8 cellular contexts compared by ENCODE assay signal in genomic region chr17:42019509-42020404, GRCh38. TPM values are rescaled to one million over a fixed set of nuclear protein-coding genes. Genes with fewer than 3 reads are reported as not detected.
A peak's percentile ranks its signal among the peaks of the same experiment; 100 is the strongest.
DNase-seq lines count a peak whose midpoint lies in the region; ATAC-seq and TF ChIP-seq lines count a peak whose summit lies in the region.

TSS of gene NKIRAS2 (plus strand) at chr17:42020090. CDS start at chr17:42021578, 1,488 bp downstream.

- peak within 1 kb of the TSS; percentile 83 for H3K27ac Mint-ChIP-seq in T-helper 2 cell treated with Interferon-gamma antibody and Interleukin-4, amounts not matched to agents 5 μg/mL and 100 μg/mL, for 36 hours

- H3K36me3 Mint-ChIP-seq in T-helper 2 cell treated with Interferon-gamma antibody and Interleukin-4, amounts not matched to agents 5 μg/mL and 100 μg/mL, for 36 hours (ENCODE audit: low read depth), result peaks cover 16% of the 10 kb centered on the region

- DNase-seq in GM12864 (ENCODE audit: low read depth) (peak; percentile 68), NCI-H1930 (lab: John Stamatoyannopoulos, UW) (peak; percentile 72 to 90), ascending aorta (ENCODE audit: low spot score in 2 of 2) (peak; percentile 78 to 96), hepatic stellate cell (ENCODE audit: low spot score) (peak; percentile 96), retina (peak; percentile 93), OCI-M2 (lab: John Stamatoyannopoulos, UW; ENCODE audit: unreplicated experiment) (no peak)
- peak; percentile 93 for DNase-seq in T-helper 2 cell treated with Interferon-gamma antibody and Interleukin-4, amounts not matched to agents 5 μg/mL and 100 μg/mL, for 36 hours (ENCODE audit: low spot score)

- peak; percentile 55 for ATAC-seq in HG02885 (IDR thresholded peaks at IDR 0.05; ENCODE audit: poor library complexity, unreplicated experiment)

- H3K27ac ChIP-seq in ascending aorta, result peak within 1 kb of the TSS; percentile 83 to 85

- peak within 1 kb of the TSS; percentile 96 for H3K4me3 Mint-ChIP-seq in T-helper 2 cell treated with Interferon-gamma antibody and Interleukin-4, amounts not matched to agents 5 μg/mL and 100 μg/mL, for 36 hours

- TF ChIP-seq CTCF in GM12864 (IDR thresholded peaks at IDR 0.05; ENCODE audit: low read depth, low read length, missing control alignments) (peak; percentile 90), ascending aorta (IDR thresholded peaks at IDR 0.05) (peak; percentile 86 to 98 (median 96))

- no peaks in the 10 kb centered on the region for H3K27me3 Mint-ChIP-seq in T-helper 2 cell treated with Interferon-gamma antibody and Interleukin-4, amounts not matched to agents 5 μg/mL and 100 μg/mL, for 36 hours (ENCODE audit: low read depth)

- H3K4me1 ChIP-seq in ascending aorta, result peaks cover 14 to 31% of the 10 kb centered on the region in 2 donors

- intact Hi-C loops in ascending aorta (cut with DNase I), result loop anchor here (2.0 to 10.0 kb wide), 2 partner anchors 53 to 1875 kb away; partner anchors contain the start of genes CASC3 and CNP

- peaks cover 4% of the 10 kb centered on the region for H3K9me3 Mint-ChIP-seq in T-helper 2 cell treated with Interferon-gamma antibody and Interleukin-4, amounts not matched to agents 5 μg/mL and 100 μg/mL, for 36 hours

- peaks cover 33% of the 10 kb centered on the region for H3K4me1 Mint-ChIP-seq in T-helper 2 cell treated with Interferon-gamma antibody and Interleukin-4, amounts not matched to agents 5 μg/mL and 100 μg/mL, for 36 hours (ENCODE audit: low read depth)

- H3K36me3 ChIP-seq in ascending aorta, result peaks cover 24 to 28% of the 10 kb centered on the region in 2 donors

- no peaks in the 10 kb centered on the region for H3K27me3 ChIP-seq in ascending aorta

- peak within 1 kb of the TSS; percentile 86 for H3K4me3 ChIP-seq in GM12864 (ENCODE audit: low read depth, low read length)
- H3K4me3 ChIP-seq in ascending aorta, result peak within 1 kb of the TSS; percentile 84 to 91

- no peaks in the 10 kb centered on the region for H3K9me3 ChIP-seq in ascending aorta

RNA-seq across cellular contexts. Expression of gene NKIRAS2, which starts in this region (rescaled TPM):
- total RNA-seq in ascending aorta, result 63.6 TPM
